In genomic region chr19:860481-861098, GRCh38 we compare ENCODE assay signal across 8 cellular contexts. TPM values are rescaled to one million over a fixed set of nuclear protein-coding genes. Genes with fewer than 3 reads are reported as not detected.
DNase-seq lines count a peak whose midpoint lies in the region; ATAC-seq and TF ChIP-seq lines count a peak whose summit lies in the region.

No MANE protein-coding gene starts in this region.

- peaks cover 23 to 56% (median 39%) of the 10 kb centered on the region in 4 donors for H3K4me1 ChIP-seq in upper lobe of left lung

- no peak for TF ChIP-seq EP300 in upper lobe of left lung (IDR thresholded peaks at IDR 0.05)

- H3K36me3 Mint-ChIP-seq in activated CD8-positive, alpha-beta T cell treated with anti-CD3 and anti-CD28 coated beads, Interleukin-2, amount 10 ng/mL, durations not matched to agents 7 days and 5 days (ENCODE audit: low read depth): no peaks in the 10 kb centered on the region
- peaks cover 5% of the 10 kb centered on the region for H3K36me3 Mint-ChIP-seq in nephron (ENCODE audit: low read depth)

- peak; percentile 52 for ATAC-seq in activated CD8-positive, alpha-beta T cell treated with anti-CD3 and anti-CD28 coated beads, Interleukin-2, amount 10 ng/mL, durations not matched to agents 7 days and 5 days
- ATAC-seq in upper lobe of left lung (ENCODE audit: low FRiP score in 2 of 2) (peak; percentile 65 to 86), HG02610 (IDR thresholded peaks at IDR 0.05; ENCODE audit: unreplicated experiment) (no peak)

- H3K27me3 ChIP-seq in upper lobe of left lung: peaks cover 0 to 2% (median 0%) of the 10 kb centered on the region in 4 donors

- H3K4me3 Mint-ChIP-seq in activated CD8-positive, alpha-beta T cell treated with anti-CD3 and anti-CD28 coated beads, Interleukin-2, amount 10 ng/mL, durations not matched to agents 7 days and 5 days: no peak overlapping the region
- H3K4me3 Mint-ChIP-seq in nephron: no peak overlapping the region

- H3K27ac Mint-ChIP-seq in activated CD8-positive, alpha-beta T cell treated with anti-CD3 and anti-CD28 coated beads, Interleukin-2, amount 10 ng/mL, durations not matched to agents 7 days and 5 days: no peak overlapping the region
- no peak overlapping the region for H3K27ac Mint-ChIP-seq in nephron

- H3K36me3 ChIP-seq in upper lobe of left lung: no peaks in the 10 kb centered on the region

- no peaks in the 10 kb centered on the region for H3K9me3 ChIP-seq in upper lobe of left lung

- H3K27ac ChIP-seq in upper lobe of left lung: peak overlapping the region; percentile 58 to 87 (median 71)

- POLR2A ChIA-PET in activated CD8-positive, alpha-beta T cell treated with anti-CD3 and anti-CD28 coated beads, Interleukin-2, amount 10 ng/mL, durations not matched to agents 7 days and 5 days (lab: Charles Lee): interaction anchor here (0.6 kb wide), 1 partner anchor 542 kb away, joined by 3 read pairs; no protein-coding TSS in a partner anchor

- DNase-seq in NCI-H2081 (lab: John Stamatoyannopoulos, UW) (peak; percentile 64 to 71), NCI-H2081 treated with DMSO at 0.1 percent for 48 hours (lab: John Stamatoyannopoulos, UW) (no peak), NCI-H2171 (lab: John Stamatoyannopoulos, UW) (peak; percentile 68), erythroblast (lab: John Stamatoyannopoulos, UW) (peak; percentile 74 to 84), upper lobe of left lung (peak; percentile 74 to 95)
- peak; percentile 63 for DNase-seq in activated CD8-positive, alpha-beta T cell treated with anti-CD3 and anti-CD28 coated beads, Interleukin-2, amount 10 ng/mL, durations not matched to agents 7 days and 5 days

- H3K4me1 Mint-ChIP-seq in activated CD8-positive, alpha-beta T cell treated with anti-CD3 and anti-CD28 coated beads, Interleukin-2, amount 10 ng/mL, durations not matched to agents 7 days and 5 days (ENCODE audit: low read depth): peaks cover 18% of the 10 kb centered on the region
- H3K4me1 Mint-ChIP-seq in nephron: no peaks in the 10 kb centered on the region

- peaks cover 14% of the 10 kb centered on the region for H3K27me3 Mint-ChIP-seq in activated CD8-positive, alpha-beta T cell treated with anti-CD3 and anti-CD28 coated beads, Interleukin-2, amount 10 ng/mL, durations not matched to agents 7 days and 5 days (ENCODE audit: low read depth)
- H3K27me3 Mint-ChIP-seq in nephron (ENCODE audit: low read depth): peaks cover 53% of the 10 kb centered on the region

- peak in 2 of 3 experiments; percentile 17 to 34 for TF ChIP-seq CTCF in nephron (IDR thresholded peaks at IDR 0.05; ENCODE audit: unreplicated experiment in 3 of 3)
- peak in 5 of 6 experiments; percentile 27 to 52 (median 36) for TF ChIP-seq CTCF in upper lobe of left lung (IDR thresholded peaks at IDR 0.05)

- WGBS in upper lobe of left lung, 2 donors: 12 to 22% methylated on average over 9 to 15 of the region's 76 CpGs

- no peaks in the 10 kb centered on the region for H3K9me3 Mint-ChIP-seq in activated CD8-positive, alpha-beta T cell treated with anti-CD3 and anti-CD28 coated beads, Interleukin-2, amount 10 ng/mL, durations not matched to agents 7 days and 5 days (ENCODE audit: insufficient read depth)
- H3K9me3 Mint-ChIP-seq in nephron: no peaks in the 10 kb centered on the region

- CTCF ChIA-PET in activated CD8-positive, alpha-beta T cell treated with anti-CD3 and anti-CD28 coated beads, Interleukin-2, amount 10 ng/mL, durations not matched to agents 7 days and 5 days (lab: Charles Lee): no interaction called here

- H3K4me3 ChIP-seq in upper lobe of left lung: peak overlapping the region; percentile 39 to 57 (median 46)

- no peak for TF ChIP-seq POLR2A in erythroblast (IDR thresholded peaks at IDR 0.05; ENCODE audit: low read length)
- TF ChIP-seq POLR2A in upper lobe of left lung (IDR thresholded peaks at IDR 0.05): peak in 1 of 4 donors; percentile 55

RNA-seq across cellular contexts. Expression of gene CFD, which starts 1.1 kb away (rescaled TPM):
- 1 to 10 TPM; 2.1 to 2.2 TPM for total RNA-seq in activated CD8-positive, alpha-beta T cell treated with anti-CD3 and anti-CD28 coated beads, Interleukin-2, amount 10 ng/mL, durations not matched to agents 7 days and 5 days
- 100 to 1,000 TPM; 101 to 393 (median 259) TPM for total RNA-seq in upper lobe of left lung

RNA-seq across cellular contexts. Expression of gene ELANE, which starts 8.5 kb away (rescaled TPM):
- total RNA-seq in activated CD8-positive, alpha-beta T cell treated with anti-CD3 and anti-CD28 coated beads, Interleukin-2, amount 10 ng/mL, durations not matched to agents 7 days and 5 days: not detected
- total RNA-seq in upper lobe of left lung: 10 to 100 TPM in 1 of 6 donors, 1 to 10 TPM in 2, under 1 TPM in 2, not detected in 1; 0.69 to 11.9 (median 1.3) TPM

RNA-seq across cellular contexts. Expression of gene PRTN3, which starts 19.8 kb away (rescaled TPM):
- not detected for total RNA-seq in activated CD8-positive, alpha-beta T cell treated with anti-CD3 and anti-CD28 coated beads, Interleukin-2, amount 10 ng/mL, durations not matched to agents 7 days and 5 days
- 1 to 10 TPM in 2 of 6 donors, not detected in 4; 1.1 to 9.4 TPM for total RNA-seq in upper lobe of left lung

RNA-seq across cellular contexts. Expression of gene MED16, which starts 32.4 kb away (rescaled TPM):
- 10 to 100 TPM; 55.9 to 60.4 TPM for total RNA-seq in activated CD8-positive, alpha-beta T cell treated with anti-CD3 and anti-CD28 coated beads, Interleukin-2, amount 10 ng/mL, durations not matched to agents 7 days and 5 days
- total RNA-seq in upper lobe of left lung: 100 to 1,000 TPM in 2 of 6 donors, 10 to 100 TPM in 4; 33.5 to 110 (median 62.1) TPM

RNA-seq across cellular contexts. Expression of gene RNU6-9, which starts 32.7 kb away (rescaled TPM):
- total RNA-seq in activated CD8-positive, alpha-beta T cell treated with anti-CD3 and anti-CD28 coated beads, Interleukin-2, amount 10 ng/mL, durations not matched to agents 7 days and 5 days: not detected
- total RNA-seq in upper lobe of left lung: not detected

Comparison
In these comparisons a context has a peak if more than half of its experiments do, and no peak if none do; other contexts are left out.
1. RNA of gene CFD, which starts 1.1 kb away (total RNA-seq): 101 to 393 TPM in upper lobe of left lung; 2.1 to 2.2 TPM in activated CD8-positive, alpha-beta T cell treated with anti-CD3 and anti-CD28 coated beads, Interleukin-2, amount 10 ng/mL, durations not matched to agents 7 days and 5 days; every median in the first group is over 10 times any median in the second.